ENCODE assay signal across 9 cellular contexts in the genomic region with DNA sequence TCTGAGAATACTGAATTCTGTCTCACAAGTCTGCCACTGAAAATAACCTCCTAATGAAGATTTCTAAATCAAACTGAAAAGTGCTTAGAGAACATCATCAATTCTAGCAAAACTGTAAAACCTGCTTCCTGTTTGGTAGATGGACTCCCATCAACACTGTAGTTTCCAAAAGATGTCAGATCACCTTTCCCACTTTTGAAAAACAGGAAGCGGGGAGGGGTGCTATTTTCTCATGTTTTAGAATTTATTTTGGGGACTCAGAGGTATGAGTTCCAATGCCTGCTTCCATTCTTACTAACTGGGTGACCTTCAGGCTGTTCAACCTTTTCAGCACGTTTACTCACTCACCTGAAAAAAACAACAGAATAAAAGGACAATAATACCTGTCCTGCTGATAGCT. TPM values are rescaled to one million over a fixed set of nuclear protein-coding genes. Genes with fewer than 3 reads are reported as not detected.
A peak's percentile ranks its signal among the peaks of the same experiment; 100 is the strongest.
DNase-seq lines count a peak whose midpoint lies in the region; ATAC-seq and TF ChIP-seq lines count a peak whose summit lies in the region.
"Had no signal": no experiment of that assay in that cellular context is flagged by ENCODE, and none has a peak within 500 bp of the region (broad histone marks: within the 10 kb centered on the region; RNA-seq: fewer than 3 reads in every experiment).

No MANE protein-coding gene starts in this region.

- H3K9me3 ChIP-seq in lower lobe of right lung: no peaks in the 10 kb centered on the region

- no peaks in the 10 kb centered on the region for H3K9me3 Mint-ChIP-seq in activated naive CD4-positive, alpha-beta T cell treated with anti-CD3 and anti-CD28 coated beads for 36 hours
- H3K9me3 Mint-ChIP-seq in activated naive CD8-positive, alpha-beta T cell treated with anti-CD3 and anti-CD28 coated beads, Interleukin-2, amount 50 U/mL, for 24 hours: no peaks in the 10 kb centered on the region
- no peaks in the 10 kb centered on the region for H3K9me3 Mint-ChIP-seq in type B pancreatic cell

- intact Hi-C loops in activated naive CD4-positive, alpha-beta T cell treated with anti-CD3 and anti-CD28 coated beads for 36 hours (cut with micrococcal nuclease): loop anchor here (5.0 to 10.0 kb wide), 3 partner anchors 124 to 726 kb away; a partner anchor contains a TSS
- intact Hi-C loops in lower lobe of right lung (cut with DNase I): no loop called here

- H3K4me1 Mint-ChIP-seq in activated naive CD4-positive, alpha-beta T cell treated with anti-CD3 and anti-CD28 coated beads for 36 hours (ENCODE audit: low read depth): peaks cover 74% of the 10 kb centered on the region
- peaks cover 64% of the 10 kb centered on the region for H3K4me1 Mint-ChIP-seq in activated naive CD8-positive, alpha-beta T cell treated with anti-CD3 and anti-CD28 coated beads, Interleukin-2, amount 50 U/mL, for 24 hours
- peaks cover 54% of the 10 kb centered on the region for H3K4me1 Mint-ChIP-seq in type B pancreatic cell (ENCODE audit: unreplicated experiment)

- H3K4me1 ChIP-seq in lower lobe of right lung: peaks cover 52% of the 10 kb centered on the region

- peaks cover 63% of the 10 kb centered on the region for H3K36me3 ChIP-seq in lower lobe of right lung

- peaks cover 49% of the 10 kb centered on the region for H3K36me3 Mint-ChIP-seq in activated naive CD4-positive, alpha-beta T cell treated with anti-CD3 and anti-CD28 coated beads for 36 hours (ENCODE audit: low read depth)
- peaks cover 79% of the 10 kb centered on the region for H3K36me3 Mint-ChIP-seq in activated naive CD8-positive, alpha-beta T cell treated with anti-CD3 and anti-CD28 coated beads, Interleukin-2, amount 50 U/mL, for 24 hours (ENCODE audit: low read depth)
- peaks cover 34% of the 10 kb centered on the region for H3K36me3 Mint-ChIP-seq in type B pancreatic cell

- no peaks in the 10 kb centered on the region for H3K27me3 ChIP-seq in lower lobe of right lung (ENCODE audit: low read depth)

- peak overlapping the region; percentile 94 for H3K4me3 Mint-ChIP-seq in activated naive CD4-positive, alpha-beta T cell treated with anti-CD3 and anti-CD28 coated beads for 36 hours
- peak overlapping the region; percentile 90 for H3K4me3 Mint-ChIP-seq in activated naive CD8-positive, alpha-beta T cell treated with anti-CD3 and anti-CD28 coated beads, Interleukin-2, amount 50 U/mL, for 24 hours
- peak overlapping the region; percentile 97 for H3K4me3 Mint-ChIP-seq in type B pancreatic cell

- H3K27ac ChIP-seq in lower lobe of right lung: no peak overlapping the region

- CTCF ChIA-PET in activated naive CD4-positive, alpha-beta T cell treated with anti-CD3 and anti-CD28 coated beads for 36 hours (lab: Charles Lee): interaction anchor here (1.2 to 1.9 kb wide), 4 partner anchors 57 to 176 kb away, joined by 4 to 5 read pairs (median 4); no protein-coding TSS in a partner anchor

- TF ChIP-seq CTCF in lower lobe of right lung (IDR thresholded peaks at IDR 0.05) (no peak), type B pancreatic cell (conservative IDR thresholded peaks at IDR 0.05) (no peak)

- H3K27ac Mint-ChIP-seq in activated naive CD4-positive, alpha-beta T cell treated with anti-CD3 and anti-CD28 coated beads for 36 hours: peak overlapping the region; percentile 93
- peak overlapping the region; percentile 95 for H3K27ac Mint-ChIP-seq in activated naive CD8-positive, alpha-beta T cell treated with anti-CD3 and anti-CD28 coated beads, Interleukin-2, amount 50 U/mL, for 24 hours
- peak overlapping the region; percentile 89 for H3K27ac Mint-ChIP-seq in type B pancreatic cell

- no peak for ATAC-seq in activated naive CD8-positive, alpha-beta T cell treated with anti-CD3 and anti-CD28 coated beads, Interleukin-2, amount 50 U/mL, for 24 hours
- ATAC-seq in lower lobe of right lung: no peak

- H3K4me3 ChIP-seq in lower lobe of right lung: peak overlapping the region; percentile 86

- no peaks in the 10 kb centered on the region for H3K27me3 Mint-ChIP-seq in activated naive CD4-positive, alpha-beta T cell treated with anti-CD3 and anti-CD28 coated beads for 36 hours (ENCODE audit: low read depth)
- no peaks in the 10 kb centered on the region for H3K27me3 Mint-ChIP-seq in activated naive CD8-positive, alpha-beta T cell treated with anti-CD3 and anti-CD28 coated beads, Interleukin-2, amount 50 U/mL, for 24 hours
- H3K27me3 Mint-ChIP-seq in type B pancreatic cell: no peaks in the 10 kb centered on the region

- DNase-seq in activated naive CD4-positive, alpha-beta T cell treated with anti-CD3 and anti-CD28 coated beads for 36 hours: no peak
- DNase-seq in activated naive CD4-positive, alpha-beta T cell treated with Interleukin-2 at 50 U/mL for 16 hours: no peak
- DNase-seq in activated naive CD8-positive, alpha-beta T cell treated with anti-CD3 and anti-CD28 coated beads, Interleukin-2, amount 50 U/mL, for 24 hours: no peak
- DNase-seq in lower lobe of right lung (no peak), type B pancreatic cell (ENCODE audit: extremely low spot score, unreplicated experiment) (no peak), NCI-H187 treated with DMSO at 0.1 percent for 48 hours (lab: John Stamatoyannopoulos, UW) (no peak), NCI-H2029 treated with DMSO at 0.1 percent for 48 hours (lab: John Stamatoyannopoulos, UW) (no peak)
- no peak for DNase-seq in activated CD4-positive, alpha-beta T cell treated with anti-CD3 and anti-CD28 coated beads, Interleukin-2, amount 50 U/mL, for 1 hour

RNA-seq across cellular contexts. Expression of a gene that starts 1.2 kb away (rescaled TPM):
- 10 to 100 TPM; 74.5 to 86.3 TPM for total RNA-seq in activated naive CD4-positive, alpha-beta T cell treated with anti-CD3 and anti-CD28 coated beads for 36 hours
- total RNA-seq in lower lobe of right lung (73.8 TPM), type B pancreatic cell (ENCODE audit: low replicate concordance) (75.6 and 81.8 TPM in 2 replicates)

RNA-seq across cellular contexts. Expression of a gene that starts 11.7 kb away (rescaled TPM):
- total RNA-seq in activated naive CD4-positive, alpha-beta T cell treated with anti-CD3 and anti-CD28 coated beads for 36 hours: 100 to 1,000 TPM; 170 to 180 TPM
- total RNA-seq in lower lobe of right lung: 43.0 TPM
- total RNA-seq in type B pancreatic cell (ENCODE audit: low replicate concordance): 45.9 and 54.9 TPM in 2 replicates

RNA-seq across cellular contexts. Expression of a gene that starts 11.7 kb away (rescaled TPM):
- not detected for total RNA-seq in activated naive CD4-positive, alpha-beta T cell treated with anti-CD3 and anti-CD28 coated beads for 36 hours
- total RNA-seq in lower lobe of right lung (6.5 TPM), type B pancreatic cell (ENCODE audit: low replicate concordance) (0.46 and 0.52 TPM in 2 replicates)
- total RNA-seq: pulmonary artery endothelial cell had no signal

RNA-seq across cellular contexts. Expression of a gene that starts 23.9 kb away (rescaled TPM):
- 10 to 100 TPM; 17.3 to 17.9 TPM for total RNA-seq in activated naive CD4-positive, alpha-beta T cell treated with anti-CD3 and anti-CD28 coated beads for 36 hours
- 533 TPM for total RNA-seq in lower lobe of right lung
- 71.9 and 75.9 TPM in 2 replicates for total RNA-seq in type B pancreatic cell (ENCODE audit: low replicate concordance)

RNA-seq across cellular contexts. Expression of a gene that starts 49.9 kb away (rescaled TPM):
- total RNA-seq in activated naive CD4-positive, alpha-beta T cell treated with anti-CD3 and anti-CD28 coated beads for 36 hours: 100 to 1,000 TPM; 102 to 103 TPM
- total RNA-seq in lower lobe of right lung: 54.1 TPM
- 73.0 and 110 TPM in 2 replicates for total RNA-seq in type B pancreatic cell (ENCODE audit: low replicate concordance)
